In genomic region chr14:78764240-78764639, GRCh38 we compare ENCODE assay signal across 19 cellular contexts.
DNase-seq lines count a peak whose midpoint lies in the region; ATAC-seq, FAIRE-seq and TF ChIP-seq lines count a peak whose summit lies in the region.
"Had no signal": no experiment of that assay in that cellular context is flagged by ENCODE, and none has a peak within 500 bp of the region (broad histone marks: within the 10 kb centered on the region; RNA-seq: fewer than 3 reads in every experiment).

No MANE protein-coding gene starts in this region.

- no peak for TF ChIP-seq EP300 in H1 (IDR thresholded peaks at IDR 0.05; ENCODE audit: borderline replicate concordance in 1 of 2, low read depth in 2 of 2, low read length in 2 of 2)

- no peak overlapping the region for H3K4me3 ChIP-seq in H1 (ENCODE audit: extremely low read depth in 1 of 4, insufficient read depth in 2 of 4, low read depth in 3 of 4, low read length in 4 of 4)
- H3K4me3 ChIP-seq: MG63, psoas muscle had no signal

- 0 out of 2 replicates have a peak overlapping the region, but pooled peaks have one; percentile 35 for H2AFZ ChIP-seq in H1 (ENCODE audit: low read length)

- H3K14ac ChIP-seq in H1 (ENCODE audit: insufficient read length) = no peak overlapping the region

- no peak overlapping the region for H4K8ac ChIP-seq in H1 (ENCODE audit: extremely low read depth, insufficient read depth, low read length)

- H3K9ac ChIP-seq in H1 (replicated peaks in 1 of 4; ENCODE audit: extremely low read depth in 1 of 4, low read depth in 3 of 4, low read length in 3 of 4) = no peak overlapping the region

- no peak overlapping the region for H3K18ac ChIP-seq in H1 (ENCODE audit: extremely low read depth, low read length)

- TF ChIP-seq CTCF in H1 (IDR thresholded peaks at IDR 0.05; ENCODE audit: control extremely low read depth in 1 of 3, insufficient read depth in 1 of 3, low read depth in 1 of 3, low read length in 3 of 3) (no peak), omental fat pad (IDR thresholded peaks at IDR 0.05) (no peak)

- no peak overlapping the region for H4K91ac ChIP-seq in H1 (replicated peaks; ENCODE audit: insufficient read length, low read length)

- WGBS in H1 (ENCODE audit: extremely low coverage in 1 of 2, insufficient coverage in 1 of 2, insufficient read length in 1 of 2, insufficient replicate concordance in 2 of 2, low coverage in 1 of 2, low lambda C conversion rate in 2 of 2, missing lambda C conversion rate in 1 of 2), 2 experiments = 70% methylated on average over 5 of the region's 5 CpGs; no CpG with 5 or more reads in 1 of the 2 experiments

- ATAC-seq in omental fat pad (ENCODE audit: low FRiP score) = peak; percentile 71
- no peak for ATAC-seq in HG02938 (IDR thresholded peaks at IDR 0.05; ENCODE audit: unreplicated experiment)
- ATAC-seq: psoas muscle; stimulated activated memory B cell treated with anti-CD40 and anti-IgM and Interleukin-4, amounts not matched to agents 10 μg/mL and 1 μg/mL and 100 μg/mL, for 72 hours had no signal

- peak overlapping the region; percentile 21 to 24; a peak in 1 of 4 replicates for H3K4me2 ChIP-seq in H1 (ENCODE audit: insufficient read depth in 1 of 2, low read depth in 2 of 2, low read length in 2 of 2)

- H2BK12ac ChIP-seq in H1 (ENCODE audit: low read depth, low read length) = no peak overlapping the region

- no peak for FAIRE-seq in H1 (lab: Jason Lieb, UNC)
- FAIRE-seq: G401.6, islet of Langerhans had no signal

- H3K56ac ChIP-seq in H1 (replicated peaks; ENCODE audit: insufficient read length, low read depth, low read length) = no peak overlapping the region

- H2BK20ac ChIP-seq in H1 (ENCODE audit: low read length) = no peak overlapping the region

- no peaks in the 10 kb centered on the region for H3K23me2 ChIP-seq in H1 (ENCODE audit: low read depth, low read length)

- POLR2A ChIA-PET in H1 (lab: Charles Lee; ENCODE audit: partially characterized antibody) = no interaction called here

- no peaks in the 10 kb centered on the region for H3K36me3 ChIP-seq in H1 (ENCODE audit: control insufficient read depth in 2 of 4, insufficient read depth in 4 of 4, low read length in 3 of 4)
- H3K36me3 ChIP-seq: MG63 had no signal

- peak; percentile 27 for DNase-seq in GM03348 (ENCODE audit: low spot score)
- peak; percentile 29 for DNase-seq in MV-4-11 (lab: John Stamatoyannopoulos, UW)
- DNase-seq in H1 (ENCODE audit: low read depth in 1 of 2, low spot score in 2 of 2) = no peak
- no peak for DNase-seq in omental fat pad (ENCODE audit: low spot score)
- DNase-seq in 8988T = no peak
- no peak for DNase-seq in NCI-H774 (lab: John Stamatoyannopoulos, UW)
- DNase-seq in GOT3 (lab: John Stamatoyannopoulos, UW) = no peak
- DNase-seq: activated naive CD8-positive, alpha-beta T cell treated with anti-CD3 and anti-CD28 coated beads for 36 hours; C1 segment of cervical spinal cord; dermis blood vessel endothelial cell; foreskin fibroblast; MG63; NCI-H2171; psoas muscle; stimulated activated CD4-positive, alpha-beta T cell treated with anti-CD3 and anti-CD28 coated beads, Interleukin-4, amount 100 ng/mL, for 4 hours had no signal

- no peaks in the 10 kb centered on the region for H3K27me3 ChIP-seq in H1 (replicated peaks in 1 of 4; ENCODE audit: control insufficient read depth in 3 of 4, extremely low read depth in 1 of 4, insufficient read depth in 3 of 4, low read length in 3 of 4)
- H3K27me3 ChIP-seq: MG63 had no signal

- no peak overlapping the region for H2AK5ac ChIP-seq in H1 (ENCODE audit: low read depth, low read length)

- no peaks in the 10 kb centered on the region for H4K20me1 ChIP-seq in H1 (replicated peaks in 1 of 2; ENCODE audit: control insufficient read depth in 1 of 2, insufficient read depth in 2 of 2, low read length in 2 of 2)

- H3K23ac ChIP-seq in H1 (ENCODE audit: insufficient read length) = no peak overlapping the region

- H2BK15ac ChIP-seq in H1 (ENCODE audit: low read length) = no peak overlapping the region

- no peak for TF ChIP-seq POLR2A in H1 (IDR thresholded peaks at IDR 0.05; ENCODE audit: control extremely low read depth in 1 of 2, low read depth in 2 of 2, low read length in 2 of 2)

- no peak overlapping the region for H2BK120ac ChIP-seq in H1 (replicated peaks; ENCODE audit: low read depth, low read length)

- TF ChIP-seq RAD21 in H1 (IDR thresholded peaks at IDR 0.05 in 1 of 2, conservative IDR thresholded peaks at IDR 0.05 in 1 of 2; ENCODE audit: low read depth in 2 of 2, low read length in 2 of 2) = no peak

- peaks cover 0 to 12% (median 3%) of the 10 kb centered on the region in 4 experiments; a peak in 2 of 7 replicates for H3K4me1 ChIP-seq in H1 (replicated peaks in 1 of 4; ENCODE audit: control insufficient read depth in 3 of 4, insufficient read depth in 4 of 4, low read length in 3 of 4)
- H3K4me1 ChIP-seq: psoas muscle had no signal

- no peak overlapping the region for H3K27ac ChIP-seq in H1 (ENCODE audit: low read depth, low read length)
- H3K27ac ChIP-seq: psoas muscle had no signal

- no peak overlapping the region for H2BK5ac ChIP-seq in H1 (ENCODE audit: low read depth, low read length)

- H3K79me1 ChIP-seq in H1 (ENCODE audit: low read depth, low read length) = no peaks in the 10 kb centered on the region

- H3K9me3 ChIP-seq in H1 (ENCODE audit: insufficient read depth in 2 of 2, low read depth in 1 of 2, low read length in 1 of 2) = no peaks in the 10 kb centered on the region
- H3K9me3 ChIP-seq: MG63, psoas muscle had no signal

- CTCF ChIA-PET in H1 (lab: Charles Lee; ENCODE audit: partially characterized antibody) = interaction anchor here (1.4 to 2.1 kb wide), 4 partner anchors 18 to 138 kb away, joined by 3 to 5 read pairs (median 5); no protein-coding TSS in a partner anchor

- no peaks in the 10 kb centered on the region for H3K79me2 ChIP-seq in H1 (ENCODE audit: control insufficient read depth in 1 of 2, insufficient read depth in 2 of 2, low read length in 2 of 2)

- H3K4ac ChIP-seq in H1 (replicated peaks; ENCODE audit: insufficient read length, low read depth, low read length) = no peak overlapping the region

- H4K5ac ChIP-seq in H1 (ENCODE audit: insufficient read length, low read depth, low read length) = no peak overlapping the region

TF ChIP-seq in H1, 55 proteins besides CTCF, POLR2A, EP300 and RAD21:
- TF ChIP-seq NANOG (IDR thresholded peaks at IDR 0.05; ENCODE audit: insufficient read depth, low read depth, low read length, poor library complexity, severe bottlenecking) (no peak), SAP30 (IDR thresholded peaks at IDR 0.05; ENCODE audit: insufficient read depth, insufficient replicate concordance, low read length) (no peak), JUND (IDR thresholded peaks at IDR 0.05; ENCODE audit: low read length) (no peak), RBBP5 (IDR thresholded peaks at IDR 0.05; ENCODE audit: borderline replicate concordance, low read depth, low read length) (no peak), CEBPB (IDR thresholded peaks at IDR 0.05; ENCODE audit: low read depth, low read length) (no peak), EZH2 (IDR thresholded peaks at IDR 0.05; ENCODE audit: low read depth, low read length, severe bottlenecking) (no peak), TAF1 (IDR thresholded peaks at IDR 0.05; ENCODE audit: low read depth, low read length) (no peak), SIN3A (conservative IDR thresholded peaks at IDR 0.05 in 1 of 2, IDR thresholded peaks at IDR 0.05 in 1 of 2; ENCODE audit: low read depth in 1 of 2, low read length in 2 of 2) (no peak), ZNF274 (IDR thresholded peaks at IDR 0.05; ENCODE audit: borderline replicate concordance, extremely low read depth, low read length) (no peak), POU5F1 (IDR thresholded peaks at IDR 0.05; ENCODE audit: low read depth, low read length) (no peak), KDM5A (IDR thresholded peaks at IDR 0.05; ENCODE audit: low read length) (no peak), KDM4A (IDR thresholded peaks at IDR 0.05; ENCODE audit: low read depth, low read length, severe bottlenecking) (no peak), USF2 (IDR thresholded peaks at IDR 0.05; ENCODE audit: low read length) (no peak), CREB1 (IDR thresholded peaks at IDR 0.05) (no peak), SIX5 (IDR thresholded peaks at IDR 0.05; ENCODE audit: low read depth, low read length) (no peak), SRF (IDR thresholded peaks at IDR 0.05; ENCODE audit: low read depth, low read length) (no peak), CBX8 (IDR thresholded peaks at IDR 0.05; ENCODE audit: borderline replicate concordance, low read depth, low read length) (no peak)
- TF ChIP-seq, protein P1, sequence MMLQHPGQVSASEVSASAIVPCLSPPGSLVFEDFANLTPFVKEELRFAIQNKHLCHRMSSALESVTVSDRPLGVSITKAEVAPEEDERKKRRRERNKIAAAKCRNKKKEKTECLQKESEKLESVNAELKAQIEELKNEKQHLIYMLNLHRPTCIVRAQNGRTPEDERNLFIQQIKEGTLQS (IDR thresholded peaks at IDR 0.05; ENCODE audit: insufficient read depth, low read depth, low read length) = no peak

Comparison
In these comparisons a context has a peak if more than half of its experiments do, and no peak if none do; other contexts are left out.
1. DNase-seq: peak in GM03348 (single experiment) and MV-4-11 (single experiment); none in H1 (0 of 2), omental fat pad (single experiment), 8988T (single experiment), NCI-H774 (single experiment) and GOT3 (single experiment).